In the genomic region with DNA sequence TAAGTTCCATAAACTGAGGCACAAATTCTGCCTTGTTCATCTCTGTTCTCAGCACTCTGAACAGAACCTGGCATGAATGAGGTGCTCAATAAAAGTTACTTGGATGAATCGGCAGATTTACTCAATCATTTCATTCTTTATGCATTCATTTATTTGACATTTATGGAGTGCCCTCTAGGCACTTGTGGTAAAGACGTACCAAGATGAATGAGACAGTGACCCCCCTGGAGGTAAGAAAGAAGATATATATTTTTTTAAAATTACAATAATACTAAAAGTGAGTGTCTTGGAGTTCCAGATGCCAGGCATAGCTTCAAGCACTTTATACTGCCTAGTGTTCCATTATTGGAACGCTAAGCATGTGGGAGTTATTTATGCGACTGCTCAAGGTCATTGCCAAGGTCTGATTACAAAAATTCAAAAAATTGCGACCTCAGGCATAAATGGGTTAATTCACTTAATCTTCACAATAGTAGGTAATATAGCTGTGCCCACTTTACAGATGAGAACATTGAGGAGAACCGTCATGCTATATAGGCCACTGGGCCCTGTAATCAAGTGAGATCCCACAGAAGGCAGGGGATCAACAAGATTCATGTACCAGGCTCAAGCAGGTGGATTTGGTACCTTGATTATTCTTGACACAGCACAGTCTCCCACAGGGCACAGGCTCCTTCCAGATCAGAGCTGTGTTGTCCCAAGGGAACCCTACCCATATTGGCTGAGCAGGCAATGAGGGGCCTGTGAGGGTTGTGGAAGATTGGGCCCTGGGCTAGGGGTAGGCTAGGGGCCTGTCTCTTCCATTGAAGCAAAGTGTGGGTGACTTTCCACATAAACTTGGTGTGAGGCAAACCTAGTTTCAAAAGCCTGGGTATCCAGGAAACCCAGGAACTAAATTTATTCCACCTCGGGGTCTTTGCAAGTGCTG, we compare ENCODE assay signal across 8 cellular contexts. TPM values are rescaled to one million over a fixed set of nuclear protein-coding genes. Genes with fewer than 3 reads are reported as not detected.
A peak's percentile ranks its signal among the peaks of the same experiment; 100 is the strongest.
DNase-seq lines count a peak whose midpoint lies in the region.

No MANE protein-coding gene starts in this region.

- CTCF ChIA-PET in activated CD4-positive, alpha-beta memory T cell treated with anti-CD3 and anti-CD28 coated beads for 36 hours (lab: Charles Lee), result interaction anchor here (1.0 to 1.4 kb wide), 2 partner anchors 9 to 110 kb away, joined by 3 to 8 read pairs; no protein-coding TSS in a partner anchor

- H3K9me3 Mint-ChIP-seq in T-helper 1 cell treated with Interleukin-12 subunit alpha and Interleukin-12 subunit beta and Interleukin-4 antibody, amounts not matched to agents 30 μg/mL and 1 μg/mL, for 36 hours, result no peaks in the 10 kb centered on the region
- no peaks in the 10 kb centered on the region for H3K9me3 Mint-ChIP-seq in activated CD4-positive, alpha-beta memory T cell treated with anti-CD3 and anti-CD28 coated beads for 36 hours

- peaks cover 22% of the 10 kb centered on the region for H3K27me3 ChIP-seq in iPS-20b (ENCODE audit: insufficient read depth, low read length)
- H3K27me3 ChIP-seq in stomach smooth muscle (ENCODE audit: control insufficient read depth in 1 of 2, insufficient read depth in 2 of 2, low read length in 2 of 2), result no peaks in the 10 kb centered on the region

- H3K9ac ChIP-seq in iPS-20b (ENCODE audit: low read depth, low read length) (peak overlapping the region; percentile 29; the same call in 1 of the 2 replicates), stomach smooth muscle (ENCODE audit: low read length in 2 of 2) (no peak overlapping the region)

- H3K27me3 Mint-ChIP-seq in T-helper 1 cell treated with Interleukin-12 subunit alpha and Interleukin-12 subunit beta and Interleukin-4 antibody, amounts not matched to agents 30 μg/mL and 1 μg/mL, for 36 hours (ENCODE audit: low read depth), result no peaks in the 10 kb centered on the region
- no peaks in the 10 kb centered on the region for H3K27me3 Mint-ChIP-seq in activated CD4-positive, alpha-beta memory T cell treated with anti-CD3 and anti-CD28 coated beads for 36 hours

- peaks cover 35% of the 10 kb centered on the region for H3K4me1 Mint-ChIP-seq in T-helper 1 cell treated with Interleukin-12 subunit alpha and Interleukin-12 subunit beta and Interleukin-4 antibody, amounts not matched to agents 30 μg/mL and 1 μg/mL, for 36 hours (ENCODE audit: low read depth)
- H3K4me1 Mint-ChIP-seq in activated CD4-positive, alpha-beta memory T cell treated with anti-CD3 and anti-CD28 coated beads for 36 hours (ENCODE audit: low read depth), result peaks cover 40% of the 10 kb centered on the region

- peak overlapping the region; percentile 62 for H3K4me3 ChIP-seq in iPS-20b (ENCODE audit: low read length)
- peak overlapping the region; percentile 34 to 67 for H3K4me3 ChIP-seq in stomach smooth muscle (ENCODE audit: low read length in 2 of 2)

- H3K4me1 ChIP-seq in iPS-20b (ENCODE audit: insufficient read depth, low read length), result peaks cover 26% of the 10 kb centered on the region
- H3K4me1 ChIP-seq in stomach smooth muscle (ENCODE audit: control insufficient read depth, insufficient read depth, low read length), result peaks cover 41% of the 10 kb centered on the region

- H3K27ac Mint-ChIP-seq in T-helper 1 cell treated with Interleukin-12 subunit alpha and Interleukin-12 subunit beta and Interleukin-4 antibody, amounts not matched to agents 30 μg/mL and 1 μg/mL, for 36 hours, result peak overlapping the region; percentile 50
- peak overlapping the region; percentile 57 for H3K27ac Mint-ChIP-seq in activated CD4-positive, alpha-beta memory T cell treated with anti-CD3 and anti-CD28 coated beads for 36 hours

- H3K4me3 Mint-ChIP-seq in T-helper 1 cell treated with Interleukin-12 subunit alpha and Interleukin-12 subunit beta and Interleukin-4 antibody, amounts not matched to agents 30 μg/mL and 1 μg/mL, for 36 hours, result peak overlapping the region; percentile 72
- H3K4me3 Mint-ChIP-seq in activated CD4-positive, alpha-beta memory T cell treated with anti-CD3 and anti-CD28 coated beads for 36 hours, result peak overlapping the region; percentile 72

- H3K9me3 ChIP-seq in iPS-20b (ENCODE audit: insufficient read depth, low read depth, low read length), result no peaks in the 10 kb centered on the region
- H3K9me3 ChIP-seq in stomach smooth muscle (ENCODE audit: control insufficient read depth in 2 of 2, low read length in 2 of 2), result no peaks in the 10 kb centered on the region

- no peaks in the 10 kb centered on the region for H3K36me3 Mint-ChIP-seq in T-helper 1 cell treated with Interleukin-12 subunit alpha and Interleukin-12 subunit beta and Interleukin-4 antibody, amounts not matched to agents 30 μg/mL and 1 μg/mL, for 36 hours (ENCODE audit: low read depth)
- no peaks in the 10 kb centered on the region for H3K36me3 Mint-ChIP-seq in activated CD4-positive, alpha-beta memory T cell treated with anti-CD3 and anti-CD28 coated beads for 36 hours

- DNase-seq in T-helper 1 cell, result no peak
- no peak for DNase-seq in activated CD4-positive, alpha-beta memory T cell treated with anti-CD3 and anti-CD28 coated beads for 36 hours
- no peak for DNase-seq in NCI-H2107 treated with DMSO at 0.1 percent for 48 hours (lab: John Stamatoyannopoulos, UW; ENCODE audit: unreplicated experiment)
- no peak for DNase-seq in COR-L47 (lab: John Stamatoyannopoulos, UW)
- DNase-seq in NCI-H1436 treated with DMSO at 0.1 percent for 48 hours (lab: John Stamatoyannopoulos, UW), result no peak

- H3K27ac ChIP-seq in iPS-20b (ENCODE audit: low read length) (no peak overlapping the region), stomach smooth muscle (ENCODE audit: low read length) (peak overlapping the region; percentile 75)

- intact Hi-C loops in activated CD4-positive, alpha-beta memory T cell treated with anti-CD3 and anti-CD28 coated beads for 36 hours (cut with micrococcal nuclease), result loop anchor here (2.0 kb wide), 2 partner anchors 75 to 203 kb away; partner anchors contain the start of genes GORASP1 and TTC21A

- POLR2A ChIA-PET in activated CD4-positive, alpha-beta memory T cell treated with anti-CD3 and anti-CD28 coated beads for 36 hours (lab: Charles Lee), result interaction anchor here (1.5 kb wide), 1 partner anchor 30 kb away, joined by 3 read pairs; no protein-coding TSS in a partner anchor

- H3K36me3 ChIP-seq in iPS-20b (ENCODE audit: insufficient read depth, low read depth, low read length), result no peaks in the 10 kb centered on the region
- H3K36me3 ChIP-seq in stomach smooth muscle (ENCODE audit: control insufficient read depth in 2 of 2, insufficient read depth in 2 of 2, low read length in 2 of 2), result no peaks in the 10 kb centered on the region

RNA-seq across cellular contexts. Expression of gene XIRP1, which starts 10.7 kb away (rescaled TPM):
- 1 to 10 TPM; 1.3 to 1.6 TPM for total RNA-seq in activated CD4-positive, alpha-beta memory T cell treated with anti-CD3 and anti-CD28 coated beads for 36 hours

RNA-seq across cellular contexts. Expression of gene CSRNP1, which starts 28.3 kb away (rescaled TPM):
- 10 to 100 TPM; 63.0 to 66.2 TPM for total RNA-seq in activated CD4-positive, alpha-beta memory T cell treated with anti-CD3 and anti-CD28 coated beads for 36 hours
